Comparison of ENCODE assay signal across 1 cellular context in the genomic region with DNA sequence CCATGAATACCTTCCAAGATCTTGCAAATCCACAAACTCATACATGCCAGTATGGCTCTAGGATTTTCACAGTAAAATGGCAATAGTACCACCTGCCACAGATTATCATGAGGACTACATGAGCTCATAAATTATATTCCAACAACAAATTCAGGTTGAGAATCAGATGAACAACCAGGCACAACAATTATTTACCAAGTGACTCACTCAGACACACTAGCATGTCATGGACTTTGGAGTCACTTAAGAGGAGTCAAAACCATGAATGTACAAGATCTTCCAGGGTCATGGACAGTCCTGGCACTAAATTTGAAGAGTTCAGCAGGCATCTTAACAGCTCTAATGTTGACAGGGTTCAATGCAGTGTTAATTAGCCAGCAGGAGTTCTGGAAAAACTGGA.
TF ChIP-seq lines count a peak whose summit lies in the region.

No MANE protein-coding gene starts in this region.

TF ChIP-seq in GM23338, 12 proteins besides CTCF, POLR2A, EP300 and RAD21 (continued from another document):
- TF ChIP-seq REST (IDR thresholded peaks at IDR 0.05; ENCODE audit: unreplicated experiment) (no peak), EZH2 (IDR thresholded peaks at IDR 0.05; ENCODE audit: low read depth, unreplicated experiment) (no peak), NANOG (IDR thresholded peaks at IDR 0.05; ENCODE audit: borderline replicate concordance) (no peak), JUNB (IDR thresholded peaks at IDR 0.05; ENCODE audit: unreplicated experiment) (no peak), STAT1 (IDR thresholded peaks at IDR 0.05; ENCODE audit: unreplicated experiment) (no peak)
- TF ChIP-seq, protein P1, sequence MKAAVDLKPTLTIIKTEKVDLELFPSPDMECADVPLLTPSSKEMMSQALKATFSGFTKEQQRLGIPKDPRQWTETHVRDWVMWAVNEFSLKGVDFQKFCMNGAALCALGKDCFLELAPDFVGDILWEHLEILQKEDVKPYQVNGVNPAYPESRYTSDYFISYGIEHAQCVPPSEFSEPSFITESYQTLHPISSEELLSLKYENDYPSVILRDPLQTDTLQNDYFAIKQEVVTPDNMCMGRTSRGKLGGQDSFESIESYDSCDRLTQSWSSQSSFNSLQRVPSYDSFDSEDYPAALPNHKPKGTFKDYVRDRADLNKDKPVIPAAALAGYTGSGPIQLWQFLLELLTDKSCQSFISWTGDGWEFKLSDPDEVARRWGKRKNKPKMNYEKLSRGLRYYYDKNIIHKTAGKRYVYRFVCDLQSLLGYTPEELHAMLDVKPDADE (IDR thresholded peaks at IDR 0.05), result no peak
TF ChIP-seq in GM23338: peak in this region for 0.
